In genomic region chr20:4022386-4023350, GRCh38 we compare ENCODE assay signal across 1 cellular context.
TF ChIP-seq lines count a peak whose summit lies in the region.

No MANE protein-coding gene starts in this region.

TF ChIP-seq in GM23338, 12 proteins besides CTCF, POLR2A, EP300 and RAD21:
- TF ChIP-seq STAT1 (IDR thresholded peaks at IDR 0.05; ENCODE audit: unreplicated experiment) (no peak), JUNB (IDR thresholded peaks at IDR 0.05; ENCODE audit: unreplicated experiment) (no peak), EZH2 (IDR thresholded peaks at IDR 0.05; ENCODE audit: low read depth, unreplicated experiment) (no peak), EZH2phosphoT487 (IDR thresholded peaks at IDR 0.05; ENCODE audit: unreplicated experiment) (no peak), CREB1 (CRISPR knock-in tag; IDR thresholded peaks at IDR 0.05; ENCODE audit: low read depth) (no peak)
- TF ChIP-seq, protein P1, sequence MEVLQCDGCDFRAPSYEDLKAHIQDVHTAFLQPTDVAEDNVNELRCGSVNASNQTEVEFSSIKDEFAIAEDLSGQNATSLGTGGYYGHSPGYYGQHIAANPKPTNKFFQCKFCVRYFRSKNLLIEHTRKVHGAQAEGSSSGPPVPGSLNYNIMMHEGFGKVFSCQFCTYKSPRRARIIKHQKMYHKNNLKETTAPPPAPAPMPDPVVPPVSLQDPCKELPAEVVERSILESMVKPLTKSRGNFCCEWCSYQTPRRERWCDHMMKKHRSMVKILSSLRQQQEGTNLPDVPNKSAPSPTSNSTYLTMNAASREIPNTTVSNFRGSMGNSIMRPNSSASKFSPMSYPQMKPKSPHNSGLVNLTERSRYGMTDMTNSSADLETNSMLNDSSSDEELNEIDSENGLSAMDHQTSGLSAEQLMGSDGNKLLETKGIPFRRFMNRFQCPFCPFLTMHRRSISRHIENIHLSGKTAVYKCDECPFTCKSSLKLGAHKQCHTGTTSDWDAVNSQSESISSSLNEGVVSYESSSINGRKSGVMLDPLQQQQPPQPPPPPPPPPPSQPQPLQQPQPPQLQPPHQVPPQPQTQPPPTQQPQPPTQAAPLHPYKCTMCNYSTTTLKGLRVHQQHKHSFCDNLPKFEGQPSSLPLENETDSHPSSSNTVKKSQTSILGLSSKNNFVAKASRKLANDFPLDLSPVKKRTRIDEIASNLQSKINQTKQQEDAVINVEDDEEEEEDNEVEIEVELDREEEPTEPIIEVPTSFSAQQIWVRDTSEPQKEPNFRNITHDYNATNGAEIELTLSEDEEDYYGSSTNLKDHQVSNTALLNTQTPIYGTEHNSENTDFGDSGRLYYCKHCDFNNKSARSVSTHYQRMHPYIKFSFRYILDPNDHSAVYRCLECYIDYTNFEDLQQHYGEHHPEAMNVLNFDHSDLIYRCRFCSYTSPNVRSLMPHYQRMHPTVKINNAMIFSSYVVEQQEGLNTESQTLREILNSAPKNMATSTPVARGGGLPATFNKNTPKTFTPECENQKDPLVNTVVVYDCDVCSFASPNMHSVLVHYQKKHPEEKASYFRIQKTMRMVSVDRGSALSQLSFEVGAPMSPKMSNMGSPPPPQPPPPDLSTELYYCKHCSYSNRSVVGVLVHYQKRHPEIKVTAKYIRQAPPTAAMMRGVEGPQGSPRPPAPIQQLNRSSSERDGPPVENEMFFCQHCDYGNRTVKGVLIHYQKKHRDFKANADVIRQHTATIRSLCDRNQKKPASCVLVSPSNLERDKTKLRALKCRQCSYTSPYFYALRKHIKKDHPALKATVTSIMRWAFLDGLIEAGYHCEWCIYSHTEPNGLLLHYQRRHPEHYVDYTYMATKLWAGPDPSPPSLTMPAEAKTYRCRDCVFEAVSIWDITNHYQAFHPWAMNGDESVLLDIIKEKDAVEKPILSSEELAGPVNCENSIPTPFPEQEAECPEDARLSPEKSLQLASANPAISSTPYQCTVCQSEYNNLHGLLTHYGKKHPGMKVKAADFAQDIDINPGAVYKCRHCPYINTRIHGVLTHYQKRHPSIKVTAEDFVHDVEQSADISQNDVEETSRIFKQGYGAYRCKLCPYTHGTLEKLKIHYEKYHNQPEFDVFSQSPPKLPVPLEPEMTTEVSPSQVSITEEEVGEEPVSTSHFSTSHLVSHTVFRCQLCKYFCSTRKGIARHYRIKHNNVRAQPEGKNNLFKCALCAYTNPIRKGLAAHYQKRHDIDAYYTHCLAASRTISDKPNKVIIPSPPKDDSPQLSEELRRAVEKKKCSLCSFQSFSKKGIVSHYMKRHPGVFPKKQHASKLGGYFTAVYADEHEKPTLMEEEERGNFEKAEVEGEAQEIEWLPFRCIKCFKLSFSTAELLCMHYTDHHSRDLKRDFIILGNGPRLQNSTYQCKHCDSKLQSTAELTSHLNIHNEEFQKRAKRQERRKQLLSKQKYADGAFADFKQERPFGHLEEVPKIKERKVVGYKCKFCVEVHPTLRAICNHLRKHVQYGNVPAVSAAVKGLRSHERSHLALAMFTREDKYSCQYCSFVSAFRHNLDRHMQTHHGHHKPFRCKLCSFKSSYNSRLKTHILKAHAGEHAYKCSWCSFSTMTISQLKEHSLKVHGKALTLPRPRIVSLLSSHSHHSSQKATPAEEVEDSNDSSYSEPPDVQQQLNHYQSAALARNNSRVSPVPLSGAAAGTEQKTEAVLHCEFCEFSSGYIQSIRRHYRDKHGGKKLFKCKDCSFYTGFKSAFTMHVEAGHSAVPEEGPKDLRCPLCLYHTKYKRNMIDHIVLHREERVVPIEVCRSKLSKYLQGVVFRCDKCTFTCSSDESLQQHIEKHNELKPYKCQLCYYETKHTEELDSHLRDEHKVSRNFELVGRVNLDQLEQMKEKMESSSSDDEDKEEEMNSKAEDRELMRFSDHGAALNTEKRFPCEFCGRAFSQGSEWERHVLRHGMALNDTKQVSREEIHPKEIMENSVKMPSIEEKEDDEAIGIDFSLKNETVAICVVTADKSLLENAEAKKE (CRISPR knock-in tag; IDR thresholded peaks at IDR 0.05) = peak; percentile 93
